1 cellular context compared by ENCODE assay signal in the genomic region with DNA sequence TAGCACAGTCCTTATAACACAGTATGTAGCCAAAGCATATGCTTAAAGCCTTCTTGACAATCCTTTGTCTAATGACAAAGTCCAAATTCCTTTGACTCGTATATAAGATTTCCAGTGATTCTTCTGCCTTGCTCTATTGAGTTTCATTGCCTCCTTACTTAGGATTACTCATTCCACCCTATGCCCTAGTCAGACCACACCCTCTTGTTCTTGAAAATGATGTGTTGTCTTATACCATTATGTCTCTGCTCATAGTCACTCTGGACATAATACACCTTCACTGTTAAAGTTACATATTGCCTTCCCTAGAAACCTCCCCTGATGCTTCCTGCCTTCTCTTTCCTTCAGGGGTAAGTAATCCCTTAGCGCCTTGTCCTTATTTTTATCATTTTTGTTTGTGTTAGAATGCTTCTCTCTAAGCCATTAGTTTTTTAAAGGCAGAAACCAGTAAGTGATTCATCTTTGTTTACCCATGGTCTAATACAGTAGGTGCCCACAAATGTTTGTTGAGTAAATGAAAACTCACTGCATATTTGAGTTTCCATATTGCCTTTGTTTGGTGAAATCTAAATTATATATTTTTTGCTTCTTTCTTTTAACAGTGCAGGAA.
TF ChIP-seq lines count a peak whose summit lies in the region.

No MANE protein-coding gene starts in this region.

TF ChIP-seq in GM12878, 131 proteins besides CTCF, POLR2A, EP300 and RAD21 (continued from another document):
- TF ChIP-seq ZBED1 (IDR thresholded peaks at IDR 0.05; ENCODE audit: borderline replicate concordance): no peak
- TF ChIP-seq, protein P1, sequence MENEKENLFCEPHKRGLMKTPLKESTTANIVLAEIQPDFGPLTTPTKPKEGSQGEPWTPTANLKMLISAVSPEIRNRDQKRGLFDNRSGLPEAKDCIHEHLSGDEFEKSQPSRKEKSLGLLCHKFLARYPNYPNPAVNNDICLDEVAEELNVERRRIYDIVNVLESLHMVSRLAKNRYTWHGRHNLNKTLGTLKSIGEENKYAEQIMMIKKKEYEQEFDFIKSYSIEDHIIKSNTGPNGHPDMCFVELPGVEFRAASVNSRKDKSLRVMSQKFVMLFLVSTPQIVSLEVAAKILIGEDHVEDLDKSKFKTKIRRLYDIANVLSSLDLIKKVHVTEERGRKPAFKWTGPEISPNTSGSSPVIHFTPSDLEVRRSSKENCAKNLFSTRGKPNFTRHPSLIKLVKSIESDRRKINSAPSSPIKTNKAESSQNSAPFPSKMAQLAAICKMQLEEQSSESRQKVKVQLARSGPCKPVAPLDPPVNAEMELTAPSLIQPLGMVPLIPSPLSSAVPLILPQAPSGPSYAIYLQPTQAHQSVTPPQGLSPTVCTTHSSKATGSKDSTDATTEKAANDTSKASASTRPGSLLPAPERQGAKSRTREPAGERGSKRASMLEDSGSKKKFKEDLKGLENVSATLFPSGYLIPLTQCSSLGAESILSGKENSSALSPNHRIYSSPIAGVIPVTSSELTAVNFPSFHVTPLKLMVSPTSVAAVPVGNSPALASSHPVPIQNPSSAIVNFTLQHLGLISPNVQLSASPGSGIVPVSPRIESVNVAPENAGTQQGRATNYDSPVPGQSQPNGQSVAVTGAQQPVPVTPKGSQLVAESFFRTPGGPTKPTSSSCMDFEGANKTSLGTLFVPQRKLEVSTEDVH (IDR thresholded peaks at IDR 0.05; ENCODE audit: low read depth, partially characterized antibody): no peak
- TF ChIP-seq CUX1 (IDR thresholded peaks at IDR 0.05; ENCODE audit: insufficient replicate concordance, low read depth, low read length): no peak
- no peak for TF ChIP-seq EGR1 (IDR thresholded peaks at IDR 0.05; ENCODE audit: borderline replicate concordance in 1 of 2, low read depth in 2 of 2, low read length in 2 of 2)
- TF ChIP-seq USF1 (IDR thresholded peaks at IDR 0.05; ENCODE audit: borderline replicate concordance, extremely low read length, insufficient read depth, low read depth, low read length): no peak
